Comparison of ENCODE assay signal across 23 cellular contexts in the genomic region with DNA sequence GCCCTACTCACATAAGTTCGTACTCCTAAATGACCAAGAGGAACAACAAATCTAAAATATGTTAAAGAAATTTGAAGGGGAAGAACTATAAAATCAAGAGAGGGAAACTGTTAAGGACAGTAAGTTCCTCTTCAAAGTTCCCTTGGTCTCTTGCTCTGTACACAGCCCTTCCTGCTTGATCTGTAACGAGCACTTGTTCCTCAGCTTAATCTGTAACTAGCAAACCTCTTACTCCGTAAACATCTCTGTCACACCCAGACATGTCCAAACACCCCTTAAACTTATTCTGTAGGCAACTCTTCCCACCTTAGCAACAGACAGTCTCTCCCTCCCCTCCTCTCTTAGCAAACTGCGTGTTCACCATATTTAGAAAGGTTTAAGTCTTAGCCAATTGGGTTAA. TPM values are rescaled to one million over a fixed set of nuclear protein-coding genes. Genes with fewer than 3 reads are reported as not detected.
A peak's percentile ranks its signal among the peaks of the same experiment; 100 is the strongest.
DNase-seq lines count a peak whose midpoint lies in the region; ATAC-seq and TF ChIP-seq lines count a peak whose summit lies in the region.
"Had no signal": no experiment of that assay in that cellular context is flagged by ENCODE, and none has a peak within 500 bp of the region (broad histone marks: within the 10 kb centered on the region; RNA-seq: fewer than 3 reads in every experiment).

No MANE protein-coding gene starts in this region.

- H3K9me3 ChIP-seq in CD4-positive, alpha-beta memory T cell (ENCODE audit: control insufficient read depth in 1 of 2, low read length in 2 of 2) = peaks cover 0 to 27% of the 10 kb centered on the region in 2 donors

- POLR2A ChIA-PET in CD4-positive, alpha-beta memory T cell (lab: Charles Lee; ENCODE audit: partially characterized antibody) = no interaction called here

- H3K27me3 Mint-ChIP-seq in CD4-positive, alpha-beta memory T cell = no peaks in the 10 kb centered on the region
- H3K27me3 Mint-ChIP-seq in central memory CD8-positive, alpha-beta T cell = no peaks in the 10 kb centered on the region
- no peaks in the 10 kb centered on the region for H3K27me3 Mint-ChIP-seq in progenitor cell of endocrine pancreas

- CTCF ChIA-PET in CD4-positive, alpha-beta memory T cell (lab: Charles Lee; ENCODE audit: partially characterized antibody) = interaction anchor here (3.5 kb wide), 1 partner anchor 12 kb away, joined by 28 read pairs; no protein-coding TSS in a partner anchor

- intact Hi-C loops in CD4-positive, alpha-beta memory T cell (cut with micrococcal nuclease) = no loop called here
- intact Hi-C loops in left ventricle myocardium superior (cut with micrococcal nuclease) = no loop called here

- TF ChIP-seq CTCF in progenitor cell of endocrine pancreas (IDR thresholded peaks at IDR 0.05; ENCODE audit: unreplicated experiment) = no peak
- no peak for TF ChIP-seq CTCF in foreskin keratinocyte (conservative IDR thresholded peaks at IDR 0.05)

- peaks cover 7 to 75% (median 67%) of the 10 kb centered on the region in 8 donors for H3K9me3 Mint-ChIP-seq in CD4-positive, alpha-beta memory T cell
- peaks cover 23% of the 10 kb centered on the region for H3K9me3 Mint-ChIP-seq in central memory CD8-positive, alpha-beta T cell
- peaks cover 43% of the 10 kb centered on the region for H3K9me3 Mint-ChIP-seq in progenitor cell of endocrine pancreas (ENCODE audit: low read depth)

- peaks cover 82 to 84% of the 10 kb centered on the region in 2 donors for H3K36me3 Mint-ChIP-seq in CD4-positive, alpha-beta memory T cell
- peaks cover 12% of the 10 kb centered on the region for H3K36me3 Mint-ChIP-seq in central memory CD8-positive, alpha-beta T cell (ENCODE audit: insufficient read depth)
- peaks cover 21% of the 10 kb centered on the region for H3K36me3 Mint-ChIP-seq in progenitor cell of endocrine pancreas (ENCODE audit: insufficient read depth)

- no peak overlapping the region for H3K4me3 ChIP-seq in CD4-positive, alpha-beta memory T cell (ENCODE audit: low read length in 2 of 2)
- H3K4me3 ChIP-seq: BLaER1, GM23248 had no signal

- H3K4me3 Mint-ChIP-seq in CD4-positive, alpha-beta memory T cell = no peak overlapping the region
- no peak overlapping the region for H3K4me3 Mint-ChIP-seq in central memory CD8-positive, alpha-beta T cell
- H3K4me3 Mint-ChIP-seq in progenitor cell of endocrine pancreas (ENCODE audit: low read depth) = no peak overlapping the region
- H3K4me3 Mint-ChIP-seq: H9, HFFc6 had no signal

- H3K27ac ChIP-seq in CD4-positive, alpha-beta memory T cell (ENCODE audit: low read depth, low read length) = no peak overlapping the region
- H3K27ac ChIP-seq in foreskin keratinocyte = no peak overlapping the region
- H3K27ac ChIP-seq: BLaER1, GM23248, RWPE1 had no signal

- H3K4me1 Mint-ChIP-seq in CD4-positive, alpha-beta memory T cell = peaks cover 5 to 13% (median 9%) of the 10 kb centered on the region in 4 donors
- H3K4me1 Mint-ChIP-seq in central memory CD8-positive, alpha-beta T cell = peaks cover 23% of the 10 kb centered on the region
- H3K4me1 Mint-ChIP-seq in progenitor cell of endocrine pancreas (ENCODE audit: low read depth) = peaks cover 5% of the 10 kb centered on the region

- peaks cover 4% of the 10 kb centered on the region for H3K36me3 ChIP-seq in CD4-positive, alpha-beta memory T cell (ENCODE audit: insufficient read depth, low read length)

- H3K27me3 ChIP-seq in CD4-positive, alpha-beta memory T cell (ENCODE audit: insufficient read depth, low read length) = no peaks in the 10 kb centered on the region
- H3K27me3 ChIP-seq in foreskin keratinocyte = no peaks in the 10 kb centered on the region
- H3K27me3 ChIP-seq: BLaER1 had no signal

- no peak for ATAC-seq in central memory CD8-positive, alpha-beta T cell (replicated peaks; ENCODE audit: extremely low read depth, poor library complexity, severe bottlenecking)
- ATAC-seq in left ventricle myocardium superior (no peak), foreskin keratinocyte (no peak)

- no peak for DNase-seq in CD4-positive, alpha-beta memory T cell
- DNase-seq in LoVo (ENCODE audit: low spot score) (peak; percentile 13), progenitor cell of endocrine pancreas (ENCODE audit: low spot score, unreplicated experiment) (no peak), left ventricle myocardium superior (no peak), AG20443 (ENCODE audit: low spot score) (no peak), foreskin keratinocyte (no peak)
- no peak for DNase-seq in central memory CD8-positive, alpha-beta T cell (ENCODE audit: low spot score in 2 of 2)
- DNase-seq: H9; HFFc6; MM.1S; NCI-H1092; NCI-H1436 treated with DMSO at 0.1 percent for 48 hours; NCI-H1930; NCI-H226; NCI-H510A treated with DMSO at 0.1 percent for 48 hours; NCI-H748 treated with DMSO at 0.1 percent for 48 hours; NK-92 treated with Interleukin-12 subunit alpha and Interleukin-12 subunit beta, amount 100 ng/mL, for 24 hours; SHP77 treated with DMSO at 0.1 percent for 48 hours had no signal

- no peaks in the 10 kb centered on the region for H3K4me1 ChIP-seq in CD4-positive, alpha-beta memory T cell (ENCODE audit: insufficient read depth, low read length)
- no peaks in the 10 kb centered on the region for H3K4me1 ChIP-seq in foreskin keratinocyte
- H3K4me1 ChIP-seq: BLaER1 had no signal

- peak overlapping the region in 5 of 7 donors; percentile 9 to 75 (median 30) for H3K27ac Mint-ChIP-seq in CD4-positive, alpha-beta memory T cell
- peak overlapping the region; percentile 32 for H3K27ac Mint-ChIP-seq in central memory CD8-positive, alpha-beta T cell (ENCODE audit: low read depth)
- peak overlapping the region; percentile 24 for H3K27ac Mint-ChIP-seq in progenitor cell of endocrine pancreas
- H3K27ac Mint-ChIP-seq: H9, HFFc6 had no signal

RNA-seq across cellular contexts. Expression of a gene that starts 29.9 kb away (rescaled TPM):
- not detected for total RNA-seq in CD4-positive, alpha-beta memory T cell
- polyA plus RNA-seq in CD4-positive, alpha-beta memory T cell = under 1 TPM in 1 of 2 donors, not detected in 1; 0.09 TPM
- total RNA-seq in progenitor cell of endocrine pancreas (0.55 and 0.62 TPM in 2 replicates), left ventricle myocardium superior (2,753 TPM), foreskin keratinocyte (not detected in 2 replicates)
- not detected in 2 replicates for polyA plus RNA-seq in foreskin keratinocyte
- total RNA-seq: Daoy, GM23248, H9, HFFc6, LHCN-M2 had no signal
- polyA plus RNA-seq: GM23248 had no signal

Comparison
In these comparisons a context has a peak if more than half of its experiments do, and no peak if none do; other contexts are left out.
1. RNA of a gene that starts 29.9 kb away (total RNA-seq): 2,753 TPM in left ventricle myocardium superior (single experiment); 0.55 to 0.62 TPM in progenitor cell of endocrine pancreas, not detected in CD4-positive, alpha-beta memory T cell and not detected in foreskin keratinocyte; every median in the first group is over 1,000 times any median in the second.
2. Peak in every context shown above with its lines, with median percentiles within 50 percentile points of each other: H3K27ac Mint-ChIP-seq.